ENCODE assay signal across 24 cellular contexts in the genomic region with DNA sequence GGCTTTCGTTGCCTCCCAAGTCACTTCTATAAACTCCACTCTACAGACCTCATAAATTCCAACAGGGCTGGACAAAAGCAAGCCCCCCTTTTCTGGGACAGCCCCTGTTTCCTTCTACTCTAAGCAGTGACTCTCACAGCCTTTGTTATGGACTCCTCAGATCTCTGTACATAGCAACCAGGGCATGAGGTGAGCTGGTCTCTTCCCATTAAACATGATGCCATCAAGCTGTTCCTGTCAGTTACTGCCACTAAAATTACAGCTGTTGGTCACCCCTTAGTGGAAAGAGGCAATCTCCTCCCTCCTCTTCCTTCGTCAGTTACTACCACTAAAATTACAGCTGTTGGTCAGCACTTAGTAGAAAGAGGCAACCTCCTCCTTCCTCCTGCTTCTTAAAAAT.
DNase-seq lines count a peak whose midpoint lies in the region; ATAC-seq and TF ChIP-seq lines count a peak whose summit lies in the region.
"Had no signal": no experiment of that assay in that cellular context is flagged by ENCODE, and none has a peak within 500 bp of the region (broad histone marks: within the 10 kb centered on the region; RNA-seq: fewer than 3 reads in every experiment).

No MANE protein-coding gene starts in this region.

- H3K9me3 ChIP-seq in endodermal cell (ENCODE audit: control insufficient read depth, low read length) = no peaks in the 10 kb centered on the region
- H3K9me3 ChIP-seq in mucosa of descending colon = no peaks in the 10 kb centered on the region
- H3K9me3 ChIP-seq in transverse colon = no peaks in the 10 kb centered on the region
- H3K9me3 ChIP-seq: body of pancreas, SK-N-SH had no signal

- in situ Hi-C loops in transverse colon (cut with MboI; ENCODE audit: low pct_ligation_motif_present in 1 of 4, low pct_unique_long_range_greater_than_20kb in 1 of 4, low sequenced_read_pairs in 3 of 4) = no loop called here

- no peaks in the 10 kb centered on the region for H3K27me3 Mint-ChIP-seq in endodermal cell (ENCODE audit: insufficient read depth)

- TF ChIP-seq EP300 in transverse colon (IDR thresholded peaks at IDR 0.05; ENCODE audit: low read depth) = no peak

- no peak overlapping the region for H3K4me3 ChIP-seq in endodermal cell (ENCODE audit: low read length)
- H3K4me3 ChIP-seq in mucosa of descending colon = no peak overlapping the region
- H3K4me3 ChIP-seq in transverse colon = no peak overlapping the region
- H3K4me3 ChIP-seq: body of pancreas, GM23248, smooth muscle cell had no signal

- WGBS in endodermal cell (ENCODE audit: insufficient coverage in 1 of 2, insufficient read length in 1 of 2), 2 experiments = 92% methylated on average over 2 of the region's 2 CpGs
- 47 to 64% methylated on average over 2 of the region's 2 CpGs for WGBS in transverse colon (ENCODE audit: low coverage in 1 of 2), 2 donors

- peaks cover 47% of the 10 kb centered on the region for H3K4me1 Mint-ChIP-seq in endodermal cell
- H3K4me1 Mint-ChIP-seq: CD8-positive, alpha-beta memory T cell; stimulated activated effector memory CD8-positive, alpha-beta T cell treated with anti-CD3 and anti-CD28 coated beads, Interleukin-12 subunit alpha, Interleukin-12 subunit beta, amount 100 ng/mL, for 72 hours had no signal

- H3K9me3 Mint-ChIP-seq in endodermal cell = no peaks in the 10 kb centered on the region
- H3K9me3 Mint-ChIP-seq: activated T-cell treated with anti-CD3 and anti-CD28 coated beads, Interleukin-2, amount 50 U/mL, for 4 hours; stimulated activated effector memory CD8-positive, alpha-beta T cell treated with anti-CD3 and anti-CD28 coated beads, Interleukin-12 subunit alpha, Interleukin-12 subunit beta, amount 100 ng/mL, for 72 hours had no signal

- H3K36me3 ChIP-seq in endodermal cell (ENCODE audit: control insufficient read depth, insufficient read depth, low read length) (no peaks in the 10 kb centered on the region), mucosa of descending colon (ENCODE audit: low read depth) (no peaks in the 10 kb centered on the region), transverse colon (no peaks in the 10 kb centered on the region)

- peak overlapping the region; percentile 54 for H3K27ac Mint-ChIP-seq in endodermal cell
- H3K27ac Mint-ChIP-seq: CD8-positive, alpha-beta memory T cell; stimulated activated effector memory CD8-positive, alpha-beta T cell treated with anti-CD3 and anti-CD28 coated beads, Interleukin-12 subunit alpha, Interleukin-12 subunit beta, amount 100 ng/mL, for 72 hours had no signal

- intact Hi-C loops in mucosa of descending colon (cut with DNase I, micrococcal nuclease) = loop anchor here in 1 of 2 donors (10.0 kb wide), 1 partner anchor 108 kb away; no protein-coding TSS in a partner anchor
- intact Hi-C loops in transverse colon (cut with DNase I; ENCODE audit: low total_unique reads) = no loop called here

- H3K4me1 ChIP-seq in endodermal cell (ENCODE audit: control insufficient read depth, insufficient read depth, low read length) (peaks cover 9% of the 10 kb centered on the region), mucosa of descending colon (ENCODE audit: low read depth) (no peaks in the 10 kb centered on the region), transverse colon (peaks cover 0 to 29% (median 6%) of the 10 kb centered on the region in 4 donors)

- no peak overlapping the region for H3K27ac ChIP-seq in endodermal cell (ENCODE audit: low read depth, low read length)
- peak overlapping the region; percentile 26 to 74 (median 57) for H3K27ac ChIP-seq in transverse colon
- H3K27ac ChIP-seq: body of pancreas, epithelial cell of prostate, GM23248 had no signal

- ATAC-seq in mucosa of descending colon (peak; percentile 56), HG02840 (IDR thresholded peaks at IDR 0.05; ENCODE audit: low FRiP score, unreplicated experiment) (no peak)
- ATAC-seq: activated T-cell treated with anti-CD3 and anti-CD28 coated beads, Interleukin-2, amount 50 U/mL, for 4 hours; body of pancreas; stimulated activated effector memory CD8-positive, alpha-beta T cell treated with anti-CD3 and anti-CD28 coated beads, Interleukin-12 subunit alpha, Interleukin-12 subunit beta, amount 100 ng/mL, for 72 hours had no signal

- no peak for TF ChIP-seq POLR2A in transverse colon (IDR thresholded peaks at IDR 0.05)

- H3K27me3 ChIP-seq in endodermal cell (ENCODE audit: control insufficient read depth, insufficient read depth, low read length, poor library complexity, severe bottlenecking) (no peaks in the 10 kb centered on the region), transverse colon (no peaks in the 10 kb centered on the region)
- H3K27me3 ChIP-seq: body of pancreas had no signal

- no peak overlapping the region for H3K4me3 Mint-ChIP-seq in endodermal cell
- H3K4me3 Mint-ChIP-seq: activated T-cell treated with anti-CD3 and anti-CD28 coated beads, Interleukin-2, amount 50 U/mL, for 4 hours; CD8-positive, alpha-beta memory T cell; stimulated activated effector memory CD8-positive, alpha-beta T cell treated with anti-CD3 and anti-CD28 coated beads, Interleukin-12 subunit alpha, Interleukin-12 subunit beta, amount 100 ng/mL, for 72 hours had no signal

- TF ChIP-seq CTCF in endodermal cell (conservative IDR thresholded peaks at IDR 0.05) (no peak), mucosa of descending colon (IDR thresholded peaks at IDR 0.05) (no peak), transverse colon (IDR thresholded peaks at IDR 0.05) (no peak)

- H3K36me3 Mint-ChIP-seq in endodermal cell (ENCODE audit: low read depth) = no peaks in the 10 kb centered on the region
- H3K36me3 Mint-ChIP-seq: CD8-positive, alpha-beta memory T cell; stimulated activated effector memory CD8-positive, alpha-beta T cell treated with anti-CD3 and anti-CD28 coated beads, Interleukin-12 subunit alpha, Interleukin-12 subunit beta, amount 100 ng/mL, for 72 hours had no signal

- DNase-seq in NCI-H2029 treated with DMSO at 0.1 percent for 48 hours (lab: John Stamatoyannopoulos, UW) (peak; percentile 26), endodermal cell (no peak), mucosa of descending colon (no peak), transverse colon (no peak), ureter (ENCODE audit: low spot score) (no peak), NCI-H187 treated with DMSO at 0.1 percent for 48 hours (lab: John Stamatoyannopoulos, UW) (no peak)
- DNase-seq: activated CD4-positive, alpha-beta T cell treated with anti-CD3 and anti-CD28 coated beads for 4 hours; activated T-cell treated with anti-CD3 and anti-CD28 coated beads, Interleukin-2, amount 50 U/mL, for 4 hours; body of pancreas; CD8-positive, alpha-beta memory T cell; cerebellar nuclear complex; DMS153; GDM1; GM23248; KBM-7; NCI-H1436 treated with DMSO at 0.1 percent for 48 hours; nucleus accumbens; SK-N-SH; stimulated activated CD4-positive, alpha-beta T cell treated with anti-CD3 and anti-CD28 coated beads, Interleukin-2, amount 100 ng/mL, for 48 hours; T-helper 2 cell had no signal

- no peak overlapping the region for H3K9ac ChIP-seq in endodermal cell (ENCODE audit: extremely low read depth, low read length, poor library complexity, severe bottlenecking)
- H3K9ac ChIP-seq: GM23248, SK-N-SH had no signal
